In the genomic region with DNA sequence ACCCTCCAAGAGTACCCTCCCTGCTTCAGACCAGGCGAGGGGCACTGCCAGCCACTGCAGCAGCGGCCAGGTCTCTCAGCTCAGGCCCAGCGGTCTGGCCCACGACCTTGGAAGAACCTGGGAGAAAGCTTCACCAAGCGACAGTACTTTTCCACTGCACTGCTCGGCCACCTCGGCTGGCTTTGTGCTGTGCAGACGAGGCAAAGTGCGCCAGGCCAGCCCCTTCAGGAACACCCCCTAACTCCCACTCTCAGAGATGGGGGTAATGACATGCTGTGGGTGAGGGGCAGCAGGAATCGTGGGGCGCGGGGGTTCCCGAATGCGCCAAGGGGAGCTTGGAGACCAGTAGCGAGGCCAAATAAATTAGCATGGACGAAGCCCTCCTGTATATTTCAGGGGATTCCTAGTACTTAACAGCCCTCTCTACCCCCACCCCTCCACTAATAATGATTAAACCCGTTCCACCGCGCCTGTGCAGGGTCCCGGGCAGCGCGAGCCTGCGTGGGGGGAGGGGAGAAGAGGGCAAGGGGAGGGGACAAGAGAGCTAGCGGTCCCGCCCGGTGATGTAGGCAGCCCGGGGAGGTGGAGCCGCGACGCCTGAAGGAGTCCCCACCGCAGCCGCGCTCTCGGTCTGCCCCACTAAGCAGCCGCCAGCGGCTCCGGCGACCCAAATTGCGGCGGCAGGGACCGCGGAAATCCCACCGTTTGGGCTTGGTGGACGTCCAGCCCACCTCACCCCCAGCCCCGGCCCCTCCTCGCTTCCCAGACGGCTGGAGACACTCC, we compare ENCODE assay signal across 8 cellular contexts. TPM values are rescaled to one million over a fixed set of nuclear protein-coding genes. Genes with fewer than 3 reads are reported as not detected.
DNase-seq lines count a peak whose midpoint lies in the region; ATAC-seq, FAIRE-seq and TF ChIP-seq lines count a peak whose summit lies in the region.

A gene with protein sequence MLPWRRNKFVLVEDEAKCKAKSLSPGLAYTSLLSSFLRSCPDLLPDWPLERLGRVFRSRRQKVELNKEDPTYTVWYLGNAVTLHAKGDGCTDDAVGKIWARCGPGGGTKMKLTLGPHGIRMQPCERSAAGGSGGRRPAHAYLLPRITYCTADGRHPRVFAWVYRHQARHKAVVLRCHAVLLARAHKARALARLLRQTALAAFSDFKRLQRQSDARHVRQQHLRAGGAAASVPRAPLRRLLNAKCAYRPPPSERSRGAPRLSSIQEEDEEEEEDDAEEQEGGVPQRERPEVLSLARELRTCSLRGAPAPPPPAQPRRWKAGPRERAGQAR (plus strand): TSS at position 629 of the 783 bp plus-strand sequence. CDS start 401 bp downstream, outside the sequence.

- POLR2A ChIA-PET in BJ (lab: Charles Lee) (interaction anchor here (0.6 kb wide), 2 partner anchors 82 to 330 kb away, joined by 3 read pairs; no protein-coding TSS in a partner anchor), H1 (lab: Charles Lee; ENCODE audit: partially characterized antibody) (interaction anchor here (0.5 to 2.3 kb wide), 7 partner anchors 11 to 887 kb away, joined by 3 to 5 read pairs (median 4); a partner anchor contains a TSS)

- FAIRE-seq in H1 (lab: Jason Lieb, UNC), result no peak

- H2BK120ac ChIP-seq in H1 (replicated peaks; ENCODE audit: low read depth, low read length), result no peak within 1 kb of the TSS

- no peak for ATAC-seq in GM18519 (IDR thresholded peaks at IDR 0.05; ENCODE audit: low FRiP score, unreplicated experiment)

- H3K9ac ChIP-seq in H1 (replicated peaks in 1 of 4; ENCODE audit: extremely low read depth in 1 of 4, low read depth in 3 of 4, low read length in 3 of 4), result no peak within 1 kb of the TSS; a peak in 2 of 7 replicates

- peak within 1 kb of the TSS; percentile 83 for H4K8ac ChIP-seq in H1 (ENCODE audit: extremely low read depth, insufficient read depth, low read length)

- TF ChIP-seq CTCF in BJ (IDR thresholded peaks at IDR 0.05; ENCODE audit: insufficient read depth, low read depth, low read length) (no peak), H1 (IDR thresholded peaks at IDR 0.05; ENCODE audit: control extremely low read depth in 1 of 3, insufficient read depth in 1 of 3, low read depth in 1 of 3, low read length in 3 of 3) (no peak), vagina (IDR thresholded peaks at IDR 0.05) (no peak)

- TF ChIP-seq POLR2A in H1 (IDR thresholded peaks at IDR 0.05; ENCODE audit: control extremely low read depth in 1 of 2, low read depth in 2 of 2, low read length in 2 of 2) (no peak), vagina (IDR thresholded peaks at IDR 0.05) (no peak)

- peak within 1 kb of the TSS; percentile 90; the same call in 1 of the 2 replicates for H2BK12ac ChIP-seq in H1 (ENCODE audit: low read depth, low read length)

- no peaks in the 10 kb centered on the region for H3K79me2 ChIP-seq in H1 (ENCODE audit: control insufficient read depth in 1 of 2, insufficient read depth in 2 of 2, low read length in 2 of 2)

- no peak within 1 kb of the TSS for H2BK5ac ChIP-seq in H1 (ENCODE audit: low read depth, low read length)

- H3K79me1 ChIP-seq in H1 (ENCODE audit: low read depth, low read length), result no peaks in the 10 kb centered on the region

- 7% methylated on average over 29 of the region's 47 CpGs; no CpG with 5 or more reads in 1 of the 2 experiments for WGBS in H1 (ENCODE audit: extremely low coverage in 1 of 2, insufficient coverage in 1 of 2, insufficient read length in 1 of 2, insufficient replicate concordance in 2 of 2, low coverage in 1 of 2, low lambda C conversion rate in 2 of 2, missing lambda C conversion rate in 1 of 2), 2 experiments
- WGBS in mesodermal cell (ENCODE audit: insufficient coverage in 2 of 2), 2 experiments, result 3 to 6% methylated on average over 26 to 32 of the region's 47 CpGs

- peaks cover 50% of the 10 kb centered on the region for H3K27me3 ChIP-seq in BJ (ENCODE audit: control insufficient read depth, insufficient read depth, low read length)
- H3K27me3 ChIP-seq in H1 (replicated peaks in 1 of 4; ENCODE audit: control insufficient read depth in 3 of 4, extremely low read depth in 1 of 4, insufficient read depth in 3 of 4, low read length in 3 of 4), result peaks cover 34 to 57% (median 53%) of the 10 kb centered on the region in 4 experiments
- H3K27me3 ChIP-seq in vagina, result peaks cover 7% of the 10 kb centered on the region

- peak within 1 kb of the TSS; percentile 71 for H3K18ac ChIP-seq in H1 (ENCODE audit: extremely low read depth, low read length)

- no peaks in the 10 kb centered on the region for H3K9me3 ChIP-seq in H1 (ENCODE audit: insufficient read depth in 2 of 2, low read depth in 1 of 2, low read length in 1 of 2)
- H3K9me3 ChIP-seq in mesodermal cell (ENCODE audit: control insufficient read depth, low read length), result no peaks in the 10 kb centered on the region
- no peaks in the 10 kb centered on the region for H3K9me3 ChIP-seq in vagina

- no peak within 1 kb of the TSS for H2BK20ac ChIP-seq in H1 (ENCODE audit: low read length)

- H3K23ac ChIP-seq in H1 (ENCODE audit: insufficient read length), result no peak within 1 kb of the TSS

- TF ChIP-seq RAD21 in H1 (IDR thresholded peaks at IDR 0.05 in 1 of 2, conservative IDR thresholded peaks at IDR 0.05 in 1 of 2; ENCODE audit: low read depth in 2 of 2, low read length in 2 of 2), result no peak

- no peak within 1 kb of the TSS for H3K27ac ChIP-seq in H1 (ENCODE audit: low read depth, low read length)
- H3K27ac ChIP-seq in mesodermal cell (ENCODE audit: low read depth, low read length, severe bottlenecking), result peak within 1 kb of the TSS; percentile 79
- peak within 1 kb of the TSS; percentile 4 for H3K27ac ChIP-seq in vagina

- H3K4ac ChIP-seq in H1 (replicated peaks; ENCODE audit: insufficient read length, low read depth, low read length), result no peak within 1 kb of the TSS

- peak within 1 kb of the TSS; percentile 64 to 96 for H3K4me2 ChIP-seq in H1 (ENCODE audit: insufficient read depth in 1 of 2, low read depth in 2 of 2, low read length in 2 of 2)

- peaks cover 19% of the 10 kb centered on the region; the same call in 1 of the 2 replicates for H3K23me2 ChIP-seq in H1 (ENCODE audit: low read depth, low read length)

- intact Hi-C loops in vagina (cut with DNase I), result no loop called here

- no peaks in the 10 kb centered on the region for H3K36me3 ChIP-seq in BJ (ENCODE audit: control insufficient read depth, insufficient read depth, low read length)
- peaks cover 0 to 5% (median 0%) of the 10 kb centered on the region in 4 experiments; a peak in 1 of 8 replicates for H3K36me3 ChIP-seq in H1 (ENCODE audit: control insufficient read depth in 2 of 4, insufficient read depth in 4 of 4, low read length in 3 of 4)
- no peaks in the 10 kb centered on the region for H3K36me3 ChIP-seq in mesodermal cell (ENCODE audit: control insufficient read depth, insufficient read depth, low read length)
- H3K36me3 ChIP-seq in vagina, result no peaks in the 10 kb centered on the region

- no peak within 1 kb of the TSS for H3K56ac ChIP-seq in H1 (replicated peaks; ENCODE audit: insufficient read length, low read depth, low read length)

- peak within 1 kb of the TSS; percentile 88; the same call in 1 of the 2 replicates for H2BK15ac ChIP-seq in H1 (ENCODE audit: low read length)

- DNase-seq in BJ (ENCODE audit: low read depth) (no peak), NCI-H1694 treated with DMSO at 0.1 percent for 48 hours (lab: John Stamatoyannopoulos, UW) (peak; percentile 69), H1 (ENCODE audit: low read depth in 1 of 2, low spot score in 2 of 2) (peak in 1 of 2 experiments; percentile 83), vagina (ENCODE audit: extremely low spot score in 2 of 2) (no peak), amniotic stem cell (lab: John Stamatoyannopoulos, UW) (no peak)
- DNase-seq in central memory CD4-positive, alpha-beta T cell, result no peak

- CTCF ChIA-PET in BJ (lab: Yijun Ruan, JAX), result interaction anchor here (0.9 to 1.2 kb wide), 2 partner anchors 23 to 81 kb away, joined by 3 read pairs; a partner anchor contains a TSS
- CTCF ChIA-PET in H1 (lab: Charles Lee; ENCODE audit: partially characterized antibody), result interaction anchor here (0.7 to 2.1 kb wide), 9 partner anchors 23 to 102 kb away, joined by 3 to 7 read pairs (median 4); a partner anchor contains a TSS

- H3K4me3 ChIP-seq in BJ (ENCODE audit: low read depth, low read length) (peak within 1 kb of the TSS; percentile 19; the same call in 1 of the 2 replicates), H1 (ENCODE audit: extremely low read depth in 1 of 4, insufficient read depth in 2 of 4, low read depth in 3 of 4, low read length in 4 of 4) (peak within 1 kb of the TSS; percentile 7 to 67 (median 42)), mesodermal cell (ENCODE audit: extremely low read depth, insufficient read depth, low read length, poor library complexity, severe bottlenecking) (peak within 1 kb of the TSS; percentile 40), vagina (peak within 1 kb of the TSS; percentile 34 to 35)

- H4K20me1 ChIP-seq in H1 (replicated peaks in 1 of 2; ENCODE audit: control insufficient read depth in 1 of 2, insufficient read depth in 2 of 2, low read length in 2 of 2), result peaks cover 0 to 2% of the 10 kb centered on the region in 2 experiments

- H3K14ac ChIP-seq in H1 (ENCODE audit: insufficient read length), result no peak within 1 kb of the TSS

- peak within 1 kb of the TSS; percentile 4 for H4K5ac ChIP-seq in H1 (ENCODE audit: insufficient read length, low read depth, low read length)

- no peak within 1 kb of the TSS for H2AK5ac ChIP-seq in H1 (ENCODE audit: low read depth, low read length)

- no peak for TF ChIP-seq EP300 in H1 (IDR thresholded peaks at IDR 0.05; ENCODE audit: borderline replicate concordance in 1 of 2, low read depth in 2 of 2, low read length in 2 of 2)

- peak within 1 kb of the TSS; percentile 78; the same call in 1 of the 2 replicates for H2AFZ ChIP-seq in H1 (ENCODE audit: low read length)

- H3K4me1 ChIP-seq in H1 (replicated peaks in 1 of 4; ENCODE audit: control insufficient read depth in 3 of 4, insufficient read depth in 4 of 4, low read length in 3 of 4) (peaks cover 0 to 21% (median 11%) of the 10 kb centered on the region in 4 experiments; a peak in 4 of 7 replicates), mesodermal cell (ENCODE audit: control insufficient read depth, insufficient read depth, low read length, poor library complexity, severe bottlenecking) (peaks cover 8% of the 10 kb centered on the region), vagina (peaks cover 14% of the 10 kb centered on the region)

- peak within 1 kb of the TSS; percentile 74 for H4K91ac ChIP-seq in H1 (replicated peaks; ENCODE audit: insufficient read length, low read length)

RNA-seq across cellular contexts. Expression of the gene that starts here (rescaled TPM):
- polyA plus RNA-seq in BJ (2011; rRNA removed) (0.02 TPM in 1 of 2 replicates, not detected in the other), H1 (2011; rRNA removed) (0.88 and 1.0 TPM in 2 replicates)
- not detected in 2 replicates for polyA minus RNA-seq in BJ (2011; rRNA and poly(A)+ RNA removed)
- 1.9 and 2.2 TPM in 2 replicates for total RNA-seq in H1 (2021; fragmentation: NEBNext Ultra II Directional; extraction: Animal tissue kit (Norgen Biotek cat#: 25700))
- polyA plus RNA-seq in H1 (2011; cell fraction: cytosol; rRNA removed), result 0.71 TPM
- 1.2 TPM for polyA plus RNA-seq in H1 (2011; cell fraction: nucleus; rRNA removed)
- 0.81 to 1.7 TPM (median 1.6 TPM) in 4 replicates for polyA plus RNA-seq in H1 (2012, experiment 1 of 2)
- 2.1 TPM for polyA plus RNA-seq in H1 (2012, experiment 2 of 2)
- 0.93 TPM for polyA plus RNA-seq in H1 (2013, experiment 1 of 2)
- polyA plus RNA-seq in H1 (2013, experiment 2 of 2), result 0.66 TPM
- 0.13 and 0.44 TPM in 2 replicates for polyA minus RNA-seq in H1 (2011; rRNA and poly(A)+ RNA removed)
- 1.7 TPM for polyA minus RNA-seq in H1 (2011; cell fraction: cytosol; rRNA and poly(A)+ RNA removed)
- 0.80 TPM for polyA minus RNA-seq in H1 (2011; cell fraction: nucleus; rRNA and poly(A)+ RNA removed)
- 1.4 TPM for polyA plus RNA-seq in mesodermal cell (2013, experiment 1 of 2)
- polyA plus RNA-seq in mesodermal cell (2013, experiment 2 of 2), result 0.81 TPM
- total RNA-seq in vagina, result not detected
